ENCODE assay signal across 9 cellular contexts in genomic region chr15:95559875-95560394, GRCh38.
DNase-seq lines count a peak whose midpoint lies in the region; ATAC-seq and TF ChIP-seq lines count a peak whose summit lies in the region.
"Had no signal": no experiment of that assay in that cellular context is flagged by ENCODE, and none has a peak within 500 bp of the region (broad histone marks: within the 10 kb centered on the region; RNA-seq: fewer than 3 reads in every experiment).

No MANE protein-coding gene starts in this region.

- CTCF ChIA-PET in PC-3 (lab: Charles Lee), result no interaction called here
- CTCF ChIA-PET in activated CD8-positive, alpha-beta T cell treated with anti-CD3 and anti-CD28 coated beads, Interleukin-2, amount 10 ng/mL, durations not matched to agents 7 days and 5 days (lab: Charles Lee), result no interaction called here

- no peak overlapping the region for H2BK120ac ChIP-seq in trophoblast cell (ENCODE audit: insufficient read depth, low read length, poor library complexity)

- H4K91ac ChIP-seq in trophoblast cell (ENCODE audit: low read depth, low read length), result no peak overlapping the region

- peak overlapping the region; percentile 76; the same call in 1 of the 2 replicates for H3K9ac ChIP-seq in PC-3 (ENCODE audit: low read length)
- no peak overlapping the region for H3K9ac ChIP-seq in trophoblast cell (ENCODE audit: low read length)

- no peak overlapping the region for H4K12ac ChIP-seq in trophoblast cell (ENCODE audit: low read depth, low read length)

- no peak overlapping the region for H3K23ac ChIP-seq in trophoblast cell (ENCODE audit: low read length)

- H2AFZ ChIP-seq in PC-3 (ENCODE audit: low read length) (no peak overlapping the region), trophoblast cell (ENCODE audit: insufficient read depth, low read length, poor library complexity) (no peak overlapping the region)

- TF ChIP-seq CTCF in PC-3 (conservative IDR thresholded peaks at IDR 0.05; ENCODE audit: low read depth, low read length) (no peak), epithelial cell of esophagus (IDR thresholded peaks at IDR 0.05; ENCODE audit: insufficient read depth, low read depth, low read length, missing control alignments) (no peak)

- H3K9me2 ChIP-seq in PC-3 (replicated peaks; ENCODE audit: low read length), result no peaks in the 10 kb centered on the region

- H3K4me1 ChIP-seq in PC-3 (ENCODE audit: insufficient read depth, low read length) (peaks cover 31% of the 10 kb centered on the region), trophoblast cell (ENCODE audit: control insufficient read depth in 1 of 2, insufficient read depth in 2 of 2, low read length in 2 of 2) (peaks cover 7 to 12% of the 10 kb centered on the region in 2 experiments)

- H3K79me2 ChIP-seq in PC-3 (ENCODE audit: low read length) (no peaks in the 10 kb centered on the region), trophoblast cell (ENCODE audit: control insufficient read depth, insufficient read depth, low read length, poor library complexity) (peaks cover 2% of the 10 kb centered on the region)

- no peak overlapping the region for H2BK5ac ChIP-seq in trophoblast cell (ENCODE audit: low read depth, low read length, poor library complexity)

- intact Hi-C loops in PC-3 (cut with micrococcal nuclease), result loop anchor here (2.0 to 10.0 kb wide), 4 partner anchors 153 to 1687 kb away; no protein-coding TSS in a partner anchor

- no peak overlapping the region for H3K14ac ChIP-seq in trophoblast cell (ENCODE audit: low read length)

- H3K79me1 ChIP-seq in trophoblast cell (ENCODE audit: low read length), result peaks cover 24% of the 10 kb centered on the region

- POLR2A ChIA-PET in PC-3 (lab: Charles Lee; ENCODE audit: unreplicated experiment), result no interaction called here
- POLR2A ChIA-PET in activated CD8-positive, alpha-beta T cell treated with anti-CD3 and anti-CD28 coated beads, Interleukin-2, amount 10 ng/mL, durations not matched to agents 7 days and 5 days (lab: Charles Lee), result no interaction called here

- H4K8ac ChIP-seq in trophoblast cell (ENCODE audit: low read depth, low read length), result no peak overlapping the region

- H3K4me3 Mint-ChIP-seq in activated CD8-positive, alpha-beta T cell treated with anti-CD3 and anti-CD28 coated beads, Interleukin-2, amount 10 ng/mL, durations not matched to agents 7 days and 5 days, result no peak overlapping the region

- H3K36me3 Mint-ChIP-seq in activated CD8-positive, alpha-beta T cell treated with anti-CD3 and anti-CD28 coated beads, Interleukin-2, amount 10 ng/mL, durations not matched to agents 7 days and 5 days (ENCODE audit: low read depth), result no peaks in the 10 kb centered on the region
- H3K36me3 Mint-ChIP-seq: activated naive CD4-positive, alpha-beta T cell treated with anti-CD3 and anti-CD28 coated beads, Interleukin-2, amount 50 U/mL, for 72 hours had no signal

- H3K4me1 Mint-ChIP-seq in activated CD8-positive, alpha-beta T cell treated with anti-CD3 and anti-CD28 coated beads, Interleukin-2, amount 10 ng/mL, durations not matched to agents 7 days and 5 days (ENCODE audit: low read depth), result no peaks in the 10 kb centered on the region

- H3K27ac ChIP-seq in PC-3 (ENCODE audit: low read length) (peak overlapping the region; percentile 98), trophoblast cell (ENCODE audit: low read depth, low read length) (peak overlapping the region; percentile 54)

- H3K4me2 ChIP-seq in PC-3 (ENCODE audit: low read length) (0 out of 2 replicates have a peak overlapping the region, but pooled peaks have one; percentile 11), trophoblast cell (ENCODE audit: low read length) (no peak overlapping the region)

- no peak overlapping the region for H2AK5ac ChIP-seq in trophoblast cell (ENCODE audit: low read length)

- no peaks in the 10 kb centered on the region for H3K27me3 ChIP-seq in PC-3 (ENCODE audit: low read length)
- no peaks in the 10 kb centered on the region for H3K27me3 ChIP-seq in trophoblast cell (ENCODE audit: insufficient read depth, low read length)

- H3K27ac Mint-ChIP-seq in activated CD8-positive, alpha-beta T cell treated with anti-CD3 and anti-CD28 coated beads, Interleukin-2, amount 10 ng/mL, durations not matched to agents 7 days and 5 days, result no peak overlapping the region
- H3K27ac Mint-ChIP-seq: activated naive CD4-positive, alpha-beta T cell treated with anti-CD3 and anti-CD28 coated beads, Interleukin-2, amount 50 U/mL, for 72 hours had no signal

- H3K36me3 ChIP-seq in PC-3 (ENCODE audit: low read depth, low read length) (no peaks in the 10 kb centered on the region), trophoblast cell (ENCODE audit: control insufficient read depth in 1 of 2, insufficient read depth in 2 of 2, low read length in 2 of 2) (peaks cover 0 to 2% of the 10 kb centered on the region in 2 experiments)

- H3K9me3 ChIP-seq in PC-3 (ENCODE audit: low read length) (no peaks in the 10 kb centered on the region), trophoblast cell (ENCODE audit: insufficient read depth, low read depth, low read length) (no peaks in the 10 kb centered on the region)

- H3K4ac ChIP-seq in trophoblast cell (ENCODE audit: low read depth, low read length), result no peak overlapping the region

- no peaks in the 10 kb centered on the region for H3K9me3 Mint-ChIP-seq in activated CD8-positive, alpha-beta T cell treated with anti-CD3 and anti-CD28 coated beads, Interleukin-2, amount 10 ng/mL, durations not matched to agents 7 days and 5 days (ENCODE audit: insufficient read depth)

- BruUV-seq in PC-3 (replicated peaks; lab: Mats Ljungman, UMichigan), result no TSS peak

- ATAC-seq in PC-3, result peak; percentile 49
- no peak for ATAC-seq in activated CD8-positive, alpha-beta T cell treated with anti-CD3 and anti-CD28 coated beads, Interleukin-2, amount 10 ng/mL, durations not matched to agents 7 days and 5 days

- H3K27me3 Mint-ChIP-seq in activated CD8-positive, alpha-beta T cell treated with anti-CD3 and anti-CD28 coated beads, Interleukin-2, amount 10 ng/mL, durations not matched to agents 7 days and 5 days (ENCODE audit: low read depth), result peaks cover 26% of the 10 kb centered on the region

- DNase-seq in GM04504 (ENCODE audit: low read depth) (peak; percentile 81), PC-3 (peak; percentile 81), epithelial cell of esophagus (ENCODE audit: low read depth) (peak; percentile 92), trophoblast cell (peak; percentile 92 to 97), NCI-H2029 treated with DMSO at 0.1 percent for 48 hours (lab: John Stamatoyannopoulos, UW) (no peak), NCI-H69 (lab: John Stamatoyannopoulos, UW) (no peak)
- DNase-seq in activated CD4-positive, alpha-beta T cell treated with anti-CD3 and anti-CD28 coated beads for 1 hour, result no peak
- DNase-seq in activated CD8-positive, alpha-beta T cell treated with anti-CD3 and anti-CD28 coated beads, Interleukin-2, amount 10 ng/mL, durations not matched to agents 7 days and 5 days, result no peak

- H3K4me3 ChIP-seq in PC-3 (ENCODE audit: low read length) (no peak overlapping the region), epithelial cell of esophagus (ENCODE audit: low read length) (no peak overlapping the region), trophoblast cell (ENCODE audit: low read depth, low read length) (no peak overlapping the region)

- no peak overlapping the region for H3K18ac ChIP-seq in trophoblast cell (ENCODE audit: low read length)

- no CpG with 5 or more reads among the region's 7 CpGs for WGBS in trophoblast cell (ENCODE audit: extremely low coverage, insufficient coverage, insufficient read length)

- no peaks in the 10 kb centered on the region for H3F3A ChIP-seq in PC-3 (ENCODE audit: low read length, unreplicated experiment)

- H4K20me1 ChIP-seq in PC-3 (ENCODE audit: low read length), result no peaks in the 10 kb centered on the region

- H2BK12ac ChIP-seq in trophoblast cell (ENCODE audit: low read length), result no peak overlapping the region

Comparison
In these comparisons a context has a peak if more than half of its experiments do, and no peak if none do; other contexts are left out.
1. DNase-seq: peak in GM04504 (single experiment), PC-3 (single experiment), epithelial cell of esophagus (single experiment) and trophoblast cell (2 of 2); none in NCI-H2029 treated with DMSO at 0.1 percent for 48 hours (single experiment), activated CD4-positive, alpha-beta T cell treated with anti-CD3 and anti-CD28 coated beads for 1 hour (single experiment), activated CD8-positive, alpha-beta T cell treated with anti-CD3 and anti-CD28 coated beads, Interleukin-2, amount 10 ng/mL, durations not matched to agents 7 days and 5 days (single experiment) and NCI-H69 (single experiment).